Comparison of ENCODE assay signal across 24 cellular contexts in the genomic region with DNA sequence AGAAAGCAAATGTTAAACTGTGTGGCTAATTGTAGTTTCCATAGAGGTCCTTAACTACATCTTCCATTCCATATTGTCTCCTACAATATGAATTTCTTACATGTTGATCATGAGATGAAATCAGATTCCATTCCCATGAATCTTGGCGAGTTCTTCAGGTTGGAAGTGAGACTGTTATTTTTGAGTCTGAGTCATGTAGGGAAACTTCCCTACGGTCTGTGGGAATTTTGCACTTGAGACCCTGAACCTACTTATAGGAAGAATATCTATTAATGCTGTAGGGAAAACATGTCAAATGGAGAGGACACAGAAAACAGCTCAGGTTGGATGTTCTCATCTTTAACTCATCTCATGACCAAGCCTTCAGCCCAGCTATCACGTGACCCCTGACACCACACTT.
"Had no signal": no experiment of that assay in that cellular context is flagged by ENCODE, and none has a peak within 500 bp of the region (broad histone marks: within the 10 kb centered on the region; RNA-seq: fewer than 3 reads in every experiment).

No MANE protein-coding gene starts in this region.

- H3K4me1 Mint-ChIP-seq: activated CD4-positive, alpha-beta T cell treated with anti-CD3 and anti-CD28 coated beads, Interleukin-2, amount 10 ng/mL, durations not matched to agents 24 days and 14 days; activated naive CD4-positive, alpha-beta T cell treated with anti-CD3 and anti-CD28 coated beads, Interleukin-2, amount 50 U/mL, for 24 hours; natural killer cell; stimulated activated naive B cell treated with anti-CD40 and anti-IgM and Interleukin-4, amounts not matched to agents 10 μg/mL and 1 μg/mL and 100 μg/mL, for 72 hours had no signal

- H3K27me3 ChIP-seq: body of pancreas, dorsolateral prefrontal cortex, left lung, tibial nerve had no signal

- H3K9me3 ChIP-seq: body of pancreas, left lung, lower lobe of right lung, tibial nerve had no signal

- H3K4me3 ChIP-seq: body of pancreas, coronary artery, dorsolateral prefrontal cortex, left lung, lower lobe of right lung, tibial nerve had no signal

- H3K36me3 ChIP-seq: left lung, lower lobe of right lung, tibial nerve, WERI-Rb-1 had no signal

- ATAC-seq: body of pancreas; left lung; lower lobe of right lung; natural killer cell; right cardiac atrium; stimulated activated naive B cell treated with anti-CD40 and anti-IgM and Interleukin-4, amounts not matched to agents 10 μg/mL and 1 μg/mL and 100 μg/mL, for 72 hours had no signal

- H3K36me3 Mint-ChIP-seq: activated CD4-positive, alpha-beta memory T cell treated with anti-CD3 and anti-CD28 coated beads for 36 hours; activated naive CD4-positive, alpha-beta T cell treated with anti-CD3 and anti-CD28 coated beads, Interleukin-2, amount 50 U/mL, for 24 hours; natural killer cell; stimulated activated naive B cell treated with anti-CD40 and anti-IgM and Interleukin-4, amounts not matched to agents 10 μg/mL and 1 μg/mL and 100 μg/mL, for 72 hours had no signal

- DNase-seq: activated CD4-positive, alpha-beta memory T cell treated with anti-CD3 and anti-CD28 coated beads for 36 hours; activated CD4-positive, alpha-beta T cell treated with anti-CD3 and anti-CD28 coated beads, Interleukin-2, amount 10 ng/mL, durations not matched to agents 24 days and 14 days; activated CD4-positive, CD25-positive, alpha-beta regulatory T cell treated with anti-CD3 and anti-CD28 coated beads, Interleukin-2, amount 50 U/mL, for 72 hours; activated CD8-positive, alpha-beta memory T cell treated with anti-CD3 and anti-CD28 coated beads, Interleukin-2, amount 50 U/mL, for 4 hours; activated T-cell treated with anti-CD3 and anti-CD28 coated beads, Interleukin-2, amount 50 U/mL, for 24 hours; body of pancreas; dorsolateral prefrontal cortex; effector memory CD4-positive, alpha-beta T cell; foreskin melanocyte; left lung; lower lobe of right lung; mesendoderm; natural killer cell; right cardiac atrium; stimulated activated CD4-positive, alpha-beta T cell treated with anti-CD3 and anti-CD28 coated beads, Interleukin-15, amount 100 ng/mL, for 24 hours; stimulated activated CD4-positive, alpha-beta T cell treated with anti-CD3 and anti-CD28 coated beads, Interleukin-2, amount 100 ng/mL, for 24 hours; stimulated activated naive B cell treated with anti-CD40 and anti-IgM and Interleukin-4, amounts not matched to agents 10 μg/mL and 1 μg/mL and 100 μg/mL, for 72 hours; SW 1271; T-helper 9 cell; WERI-Rb-1 had no signal

- H3K4me3 Mint-ChIP-seq: activated CD4-positive, alpha-beta memory T cell treated with anti-CD3 and anti-CD28 coated beads for 36 hours; activated CD4-positive, alpha-beta T cell treated with anti-CD3 and anti-CD28 coated beads, Interleukin-2, amount 10 ng/mL, durations not matched to agents 24 days and 14 days; activated naive CD4-positive, alpha-beta T cell treated with anti-CD3 and anti-CD28 coated beads, Interleukin-2, amount 50 U/mL, for 24 hours; activated T-cell treated with anti-CD3 and anti-CD28 coated beads, Interleukin-2, amount 50 U/mL, for 24 hours; natural killer cell; stimulated activated naive B cell treated with anti-CD40 and anti-IgM and Interleukin-4, amounts not matched to agents 10 μg/mL and 1 μg/mL and 100 μg/mL, for 72 hours; T-helper 1 cell treated with Interleukin-12 subunit alpha and Interleukin-12 subunit beta and Interleukin-4 antibody, amounts not matched to agents 30 μg/mL and 1 μg/mL, for 36 hours had no signal

- H3K27me3 Mint-ChIP-seq: activated CD4-positive, alpha-beta memory T cell treated with anti-CD3 and anti-CD28 coated beads for 36 hours; activated CD4-positive, alpha-beta T cell treated with anti-CD3 and anti-CD28 coated beads, Interleukin-2, amount 10 ng/mL, durations not matched to agents 24 days and 14 days; activated naive CD4-positive, alpha-beta T cell treated with anti-CD3 and anti-CD28 coated beads, Interleukin-2, amount 50 U/mL, for 24 hours; activated T-cell treated with anti-CD3 and anti-CD28 coated beads, Interleukin-2, amount 50 U/mL, for 24 hours; stimulated activated naive B cell treated with anti-CD40 and anti-IgM and Interleukin-4, amounts not matched to agents 10 μg/mL and 1 μg/mL and 100 μg/mL, for 72 hours had no signal

- H3K4me1 ChIP-seq: body of pancreas, left lung, lower lobe of right lung, tibial nerve had no signal

- H3K27ac Mint-ChIP-seq: activated CD4-positive, alpha-beta memory T cell treated with anti-CD3 and anti-CD28 coated beads for 36 hours; activated CD4-positive, alpha-beta T cell treated with anti-CD3 and anti-CD28 coated beads, Interleukin-2, amount 10 ng/mL, durations not matched to agents 24 days and 14 days; activated naive CD4-positive, alpha-beta T cell treated with anti-CD3 and anti-CD28 coated beads, Interleukin-2, amount 50 U/mL, for 24 hours; activated T-cell treated with anti-CD3 and anti-CD28 coated beads, Interleukin-2, amount 50 U/mL, for 24 hours; natural killer cell; stimulated activated naive B cell treated with anti-CD40 and anti-IgM and Interleukin-4, amounts not matched to agents 10 μg/mL and 1 μg/mL and 100 μg/mL, for 72 hours; T-helper 1 cell treated with Interleukin-12 subunit alpha and Interleukin-12 subunit beta and Interleukin-4 antibody, amounts not matched to agents 30 μg/mL and 1 μg/mL, for 36 hours had no signal

- H3K27ac ChIP-seq: body of pancreas, coronary artery, dorsolateral prefrontal cortex, left lung, lower lobe of right lung, tibial nerve, WERI-Rb-1 had no signal

- H3K9me3 Mint-ChIP-seq: activated CD4-positive, alpha-beta memory T cell treated with anti-CD3 and anti-CD28 coated beads for 36 hours; activated CD4-positive, alpha-beta T cell treated with anti-CD3 and anti-CD28 coated beads, Interleukin-2, amount 10 ng/mL, durations not matched to agents 24 days and 14 days; activated naive CD4-positive, alpha-beta T cell treated with anti-CD3 and anti-CD28 coated beads, Interleukin-2, amount 50 U/mL, for 24 hours; activated T-cell treated with anti-CD3 and anti-CD28 coated beads, Interleukin-2, amount 50 U/mL, for 24 hours; stimulated activated naive B cell treated with anti-CD40 and anti-IgM and Interleukin-4, amounts not matched to agents 10 μg/mL and 1 μg/mL and 100 μg/mL, for 72 hours had no signal
